In genomic region chr17:7213895-7214299, GRCh38 we compare ENCODE assay signal across 8 cellular contexts. TPM values are rescaled to one million over a fixed set of nuclear protein-coding genes. Genes with fewer than 3 reads are reported as not detected.
DNase-seq lines count a peak whose midpoint lies in the region; ATAC-seq and TF ChIP-seq lines count a peak whose summit lies in the region.

No MANE protein-coding gene starts in this region.

- no peaks in the 10 kb centered on the region for H3K9me3 ChIP-seq in liver (ENCODE audit: control insufficient read depth in 4 of 4, low read length in 3 of 4)

- ATAC-seq in GM21526 (IDR thresholded peaks at IDR 0.05; ENCODE audit: low FRiP score, unreplicated experiment), result no peak

- DNase-seq in AG04449 (ENCODE audit: low read depth, low spot score), result no peak
- peak; percentile 81 for DNase-seq in GM12865 (ENCODE audit: low read depth)
- DNase-seq in NCI-H1436 (lab: John Stamatoyannopoulos, UW), result peak; percentile 98
- peak; percentile 75 to 90 for DNase-seq in SW 1271 (lab: John Stamatoyannopoulos, UW)
- DNase-seq in dermis microvascular lymphatic vessel endothelial cell (ENCODE audit: low read depth in 2 of 2), result peak; percentile 77 to 91
- peak; percentile 45 for DNase-seq in stromal cell of bone marrow (ENCODE audit: low read depth)

- H3K9ac ChIP-seq in liver (ENCODE audit: low read depth in 1 of 2, low read length in 2 of 2), result no peak overlapping the region

- CTCF ChIA-PET in AG04449 (lab: Yijun Ruan, JAX), result interaction anchor here (0.7 to 2.3 kb wide), 8 partner anchors 11 to 168 kb away, joined by 3 to 11 read pairs (median 4); partner anchors contain the start of gene SLC2A4

- peak overlapping the region in 1 of 2 donors; percentile 74 for H3K27ac ChIP-seq in liver (ENCODE audit: low read depth in 1 of 2, low read length in 2 of 2)

- H3K4me3 ChIP-seq in AG04449 (ENCODE audit: low read depth, low read length) (peak overlapping the region; percentile 66), GM12865 (ENCODE audit: low read depth, low read length) (peak overlapping the region; percentile 44), liver (ENCODE audit: low read depth in 1 of 3, low read length in 3 of 3) (peak overlapping the region in 2 of 3 donors; percentile 23 to 33)

- peaks cover 6 to 24% (median 14%) of the 10 kb centered on the region in 4 donors for H3K4me1 ChIP-seq in liver (ENCODE audit: control insufficient read depth in 4 of 4, insufficient read depth in 4 of 4, low read length in 3 of 4)

- H3K36me3 ChIP-seq in liver (ENCODE audit: control insufficient read depth in 4 of 4, insufficient read depth in 3 of 4, low read depth in 1 of 4, low read length in 3 of 4), result no peaks in the 10 kb centered on the region

- TF ChIP-seq RAD21 in liver (IDR thresholded peaks at IDR 0.05), result peak in 1 of 2 donors; percentile 43

- POLR2A ChIA-PET in AG04449 (lab: Yijun Ruan, JAX), result interaction anchor here (1.2 kb wide), 1 partner anchor 23 kb away, joined by 3 read pairs; no protein-coding TSS in a partner anchor

- no peaks in the 10 kb centered on the region for H3K27me3 ChIP-seq in liver (ENCODE audit: control insufficient read depth in 4 of 4, insufficient read depth in 4 of 4, low read length in 3 of 4)

- peak; percentile 34 for TF ChIP-seq CTCF in AG04449 (IDR thresholded peaks at IDR 0.05; ENCODE audit: insufficient read depth, low read length, missing control alignments)
- TF ChIP-seq CTCF in GM12865 (IDR thresholded peaks at IDR 0.05; ENCODE audit: insufficient read depth, low read depth, low read length, missing control alignments), result peak; percentile 52
- TF ChIP-seq CTCF in liver (IDR thresholded peaks at IDR 0.05; ENCODE audit: low read depth, low read length, missing input control), result peak; percentile 29

- WGBS in liver, result 7% methylated on average over 15 of the region's 15 CpGs

TF ChIP-seq in liver, 16 proteins besides CTCF, POLR2A, EP300 and RAD21:
- peak in 1 of 2 donors; percentile 1 for TF ChIP-seq RXRA (IDR thresholded peaks at IDR 0.05)
- TF ChIP-seq NR2F2 (IDR thresholded peaks at IDR 0.05), result no peak
- no peak for TF ChIP-seq GABPA (IDR thresholded peaks at IDR 0.05 in 1 of 2, conservative IDR thresholded peaks at IDR 0.05 in 1 of 2)
- no peak for TF ChIP-seq JUND (IDR thresholded peaks at IDR 0.05)
- no peak for TF ChIP-seq FOXA2 (IDR thresholded peaks at IDR 0.05)
- no peak for TF ChIP-seq HNF4A (conservative IDR thresholded peaks at IDR 0.05)
- no peak for TF ChIP-seq SP1 (IDR thresholded peaks at IDR 0.05)
- TF ChIP-seq MAX (IDR thresholded peaks at IDR 0.05), result no peak
- TF ChIP-seq EGR1 (IDR thresholded peaks at IDR 0.05; ENCODE audit: low read depth in 2 of 2), result no peak
- TF ChIP-seq ZBTB33 (IDR thresholded peaks at IDR 0.05), result no peak
- TF ChIP-seq YY1 (IDR thresholded peaks at IDR 0.05), result no peak
- TF ChIP-seq FOXA1 (IDR thresholded peaks at IDR 0.05), result no peak
- no peak for TF ChIP-seq TAF1 (conservative IDR thresholded peaks at IDR 0.05)
- TF ChIP-seq ATF3 (IDR thresholded peaks at IDR 0.05), result peak; percentile 38
- no peak for TF ChIP-seq REST (IDR thresholded peaks at IDR 0.05)
- TF ChIP-seq HNF4G (IDR thresholded peaks at IDR 0.05), result no peak
TF ChIP-seq in liver: peak in this region for 2.

RNA-seq across cellular contexts. Expression of gene DLG4, which starts 5.7 kb away (rescaled TPM):
- total RNA-seq in dermis microvascular lymphatic vessel endothelial cell (5.3 and 11.4 TPM in 2 replicates), liver (1 to 10 TPM; 2.1 to 5.7 TPM)
- polyA plus RNA-seq in liver, result 1 to 10 TPM in 1 of 2 donors, under 1 TPM in 1; 0.40 to 1.6 TPM

RNA-seq across cellular contexts. Expression of gene ACADVL, which starts 5.8 kb away (rescaled TPM):
- total RNA-seq in dermis microvascular lymphatic vessel endothelial cell (219 and 341 TPM in 2 replicates), liver (1,000 to 10,000 TPM in 1 of 2 donors, 100 to 1,000 TPM in 1; 185 to 1,110 TPM)
- polyA plus RNA-seq in liver, result 1,000 to 10,000 TPM; 1,107 to 1,301 TPM

RNA-seq across cellular contexts. Expression of gene DVL2, which starts 20.4 kb away (rescaled TPM):
- total RNA-seq in dermis microvascular lymphatic vessel endothelial cell, result 28.6 and 37.0 TPM in 2 replicates
- total RNA-seq in liver, result 10 to 100 TPM; 16.7 to 24.5 TPM
- 1 to 10 TPM; 3.4 to 5.9 TPM for polyA plus RNA-seq in liver

RNA-seq across cellular contexts. Expression of gene PHF23, which starts 25.4 kb away (rescaled TPM):
- 29.7 and 45.6 TPM in 2 replicates for total RNA-seq in dermis microvascular lymphatic vessel endothelial cell
- 10 to 100 TPM; 14.6 to 15.8 TPM for total RNA-seq in liver
- polyA plus RNA-seq in liver, result 10 to 100 TPM; 14.0 to 18.3 TPM

RNA-seq across cellular contexts. Expression of gene GABARAP, which starts 28.4 kb away (rescaled TPM):
- total RNA-seq in dermis microvascular lymphatic vessel endothelial cell (92.6 and 197 TPM in 2 replicates), liver (10 to 100 TPM; 74.4 to 88.4 TPM)
- 100 to 1,000 TPM; 322 to 489 TPM for polyA plus RNA-seq in liver
